ENCODE assay signal across 1 cellular context in genomic region chr11:82846037-82846383, GRCh38.
TF ChIP-seq lines count a peak whose summit lies in the region.

No MANE protein-coding gene starts in this region.

TF ChIP-seq in GM12878, 131 proteins besides CTCF, POLR2A, EP300 and RAD21:
- TF ChIP-seq SPI1 (IDR thresholded peaks at IDR 0.05; ENCODE audit: borderline replicate concordance, insufficient read depth, low read depth, low read length), result peak; percentile 33; the same call in 1 of the 2 replicates
- no peak for TF ChIP-seq CBX5 (IDR thresholded peaks at IDR 0.05; ENCODE audit: low read depth)
